Comparison of ENCODE assay signal across 29 cellular contexts in genomic region chr13:71255633-71256032, GRCh38.
"Had no signal": no experiment of that assay in that cellular context is flagged by ENCODE, and none has a peak within 500 bp of the region (broad histone marks: within the 10 kb centered on the region; RNA-seq: fewer than 3 reads in every experiment).

No MANE protein-coding gene starts in this region.

- H3K27me3 ChIP-seq: brain microvascular endothelial cell, esophagus muscularis mucosa, gastroesophageal sphincter, heart right ventricle had no signal

- DNase-seq: activated CD4-positive, alpha-beta memory T cell treated with anti-CD3 and anti-CD28 coated beads, Interleukin-2, amount 10 ng/mL, durations not matched to agents 7 days and 5 days; activated CD4-positive, alpha-beta T cell treated with anti-CD3 and anti-CD28 coated beads for 36 hours; activated CD4-positive, alpha-beta T cell treated with anti-CD3 and anti-CD28 coated beads, Interleukin-2, amount 10 ng/mL, durations not matched to agents 24 days and 14 days; activated CD4-positive, alpha-beta T cell treated with anti-CD3 and anti-CD28 coated beads, Interleukin-2, amount 50 U/mL, for 4 hours; activated CD4-positive, CD25-positive, alpha-beta regulatory T cell; activated CD4-positive, CD25-positive, alpha-beta regulatory T cell treated with anti-CD3 and anti-CD28 coated beads, Interleukin-2, amount 50 U/mL, for 72 hours; activated CD8-positive, alpha-beta memory T cell treated with anti-CD3 and anti-CD28 coated beads, Interleukin-2, amount 50 U/mL, for 48 hours; activated effector memory CD4-positive, alpha-beta T cell treated with Interleukin-2 at 50 U/mL for 16 hours; activated gamma-delta T cell treated with Interleukin-2 at 50 U/mL for 16 hours; activated naive CD4-positive, alpha-beta T cell treated with anti-CD3 and anti-CD28 coated beads, Interleukin-2, amount 50 U/mL, for 16 hours; activated naive CD4-positive, alpha-beta T cell treated with Interleukin-2 at 50 U/mL for 16 hours; activated T-cell treated with anti-CD3 and anti-CD28 coated beads for 4 hours; activated T-cell treated with anti-CD3 and anti-CD28 coated beads, Interleukin-2, amount 50 U/mL, for 24 hours; activated T-cell treated with anti-CD3 and anti-CD28 coated beads, Interleukin-2, amount 50 U/mL, for 72 hours; amniotic stem cell; anterior cingulate cortex; brain microvascular endothelial cell; caudate nucleus; cortex of kidney; dermis blood vessel endothelial cell; effector CD4-positive, alpha-beta T cell; effector memory CD8-positive, alpha-beta T cell; erythroblast; foreskin melanocyte; heart right ventricle; T-helper 2 cell had no signal

- H3K9me3 ChIP-seq: esophagus muscularis mucosa, gastroesophageal sphincter had no signal

- ATAC-seq: activated CD4-positive, alpha-beta T cell treated with anti-CD3 and anti-CD28 coated beads for 36 hours; activated T-cell treated with anti-CD3 and anti-CD28 coated beads, Interleukin-2, amount 50 U/mL, for 72 hours; activated T-helper 17 cell treated with anti-CD3 and anti-CD28 coated beads, Interleukin-2, amount 50 U/mL, for 72 hours; effector memory CD8-positive, alpha-beta T cell; gastroesophageal sphincter; heart right ventricle had no signal

- H3K4me3 ChIP-seq: esophagus muscularis mucosa, gastroesophageal sphincter, heart right ventricle had no signal

- H3K27ac ChIP-seq: brain microvascular endothelial cell, esophagus muscularis mucosa, gastroesophageal sphincter, heart right ventricle had no signal

- H3K36me3 ChIP-seq: brain microvascular endothelial cell, esophagus muscularis mucosa, gastroesophageal sphincter, heart right ventricle had no signal

- H3K4me1 ChIP-seq: esophagus muscularis mucosa, gastroesophageal sphincter had no signal
